ENCODE assay signal across 1 cellular context in the genomic region with DNA sequence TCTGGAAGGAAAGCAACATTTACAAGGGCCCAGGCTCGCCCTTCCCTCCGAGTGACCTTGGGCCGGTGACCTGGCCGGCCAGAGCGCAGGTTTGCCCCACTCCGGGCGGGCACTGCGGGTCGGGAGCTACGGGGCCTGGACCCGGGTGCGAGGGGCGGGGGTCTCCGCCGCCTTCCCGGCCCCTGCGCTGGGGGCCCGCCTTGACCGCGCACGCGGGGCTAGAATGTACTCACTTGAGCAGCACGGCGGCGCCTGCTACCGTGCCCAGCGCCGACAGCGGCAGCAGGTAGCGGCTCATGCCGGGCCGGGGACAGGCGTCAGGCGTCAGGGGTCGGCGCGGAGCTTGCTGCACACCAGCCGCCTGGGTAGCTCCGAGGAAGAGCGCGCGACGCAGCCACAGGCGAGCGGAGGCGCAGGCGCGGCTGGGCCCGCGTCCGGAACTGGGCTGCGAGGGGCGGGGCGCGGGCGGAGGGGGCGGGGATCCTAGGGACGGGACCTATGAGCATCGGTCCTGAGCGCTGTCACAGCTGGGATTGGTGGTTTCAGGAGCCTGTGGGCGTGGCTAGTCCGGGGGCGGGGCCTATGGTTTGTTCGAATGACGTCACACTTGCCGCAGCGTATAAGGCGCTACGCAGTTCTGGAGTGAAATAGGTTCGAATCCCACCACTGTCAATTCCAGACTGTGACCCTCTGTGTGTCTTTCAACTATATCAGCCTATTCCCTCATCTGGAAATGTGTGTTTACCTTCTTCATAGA.
TF ChIP-seq lines count a peak whose summit lies in the region.

A gene with protein sequence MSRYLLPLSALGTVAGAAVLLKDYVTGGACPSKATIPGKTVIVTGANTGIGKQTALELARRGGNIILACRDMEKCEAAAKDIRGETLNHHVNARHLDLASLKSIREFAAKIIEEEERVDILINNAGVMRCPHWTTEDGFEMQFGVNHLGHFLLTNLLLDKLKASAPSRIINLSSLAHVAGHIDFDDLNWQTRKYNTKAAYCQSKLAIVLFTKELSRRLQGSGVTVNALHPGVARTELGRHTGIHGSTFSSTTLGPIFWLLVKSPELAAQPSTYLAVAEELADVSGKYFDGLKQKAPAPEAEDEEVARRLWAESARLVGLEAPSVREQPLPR (minus strand): TSS at position 414 of the 757 bp plus-strand sequence. CDS start 116 bp downstream, at position 298.

TF ChIP-seq in HEK293, 187 proteins besides CTCF, POLR2A, EP300 and RAD21 (continued from another document and continues in another):
- TF ChIP-seq, protein P1, sequence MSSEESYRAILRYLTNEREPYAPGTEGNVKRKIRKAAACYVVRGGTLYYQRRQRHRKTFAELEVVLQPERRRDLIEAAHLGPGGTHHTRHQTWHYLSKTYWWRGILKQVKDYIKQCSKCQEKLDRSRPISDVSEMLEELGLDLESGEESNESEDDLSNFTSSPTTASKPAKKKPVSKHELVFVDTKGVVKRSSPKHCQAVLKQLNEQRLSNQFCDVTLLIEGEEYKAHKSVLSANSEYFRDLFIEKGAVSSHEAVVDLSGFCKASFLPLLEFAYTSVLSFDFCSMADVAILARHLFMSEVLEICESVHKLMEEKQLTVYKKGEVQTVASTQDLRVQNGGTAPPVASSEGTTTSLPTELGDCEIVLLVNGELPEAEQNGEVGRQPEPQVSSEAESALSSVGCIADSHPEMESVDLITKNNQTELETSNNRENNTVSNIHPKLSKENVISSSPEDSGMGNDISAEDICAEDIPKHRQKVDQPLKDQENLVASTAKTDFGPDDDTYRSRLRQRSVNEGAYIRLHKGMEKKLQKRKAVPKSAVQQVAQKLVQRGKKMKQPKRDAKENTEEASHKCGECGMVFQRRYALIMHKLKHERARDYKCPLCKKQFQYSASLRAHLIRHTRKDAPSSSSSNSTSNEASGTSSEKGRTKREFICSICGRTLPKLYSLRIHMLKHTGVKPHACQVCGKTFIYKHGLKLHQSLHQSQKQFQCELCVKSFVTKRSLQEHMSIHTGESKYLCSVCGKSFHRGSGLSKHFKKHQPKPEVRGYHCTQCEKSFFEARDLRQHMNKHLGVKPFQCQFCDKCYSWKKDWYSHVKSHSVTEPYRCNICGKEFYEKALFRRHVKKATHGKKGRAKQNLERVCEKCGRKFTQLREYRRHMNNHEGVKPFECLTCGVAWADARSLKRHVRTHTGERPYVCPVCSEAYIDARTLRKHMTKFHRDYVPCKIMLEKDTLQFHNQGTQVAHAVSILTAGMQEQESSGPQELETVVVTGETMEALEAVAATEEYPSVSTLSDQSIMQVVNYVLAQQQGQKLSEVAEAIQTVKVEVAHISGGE (tag by site-specific recombination; conservative IDR thresholded peaks at IDR 0.05; ENCODE audit: low read depth): no peak
- TF ChIP-seq, protein P2, sequence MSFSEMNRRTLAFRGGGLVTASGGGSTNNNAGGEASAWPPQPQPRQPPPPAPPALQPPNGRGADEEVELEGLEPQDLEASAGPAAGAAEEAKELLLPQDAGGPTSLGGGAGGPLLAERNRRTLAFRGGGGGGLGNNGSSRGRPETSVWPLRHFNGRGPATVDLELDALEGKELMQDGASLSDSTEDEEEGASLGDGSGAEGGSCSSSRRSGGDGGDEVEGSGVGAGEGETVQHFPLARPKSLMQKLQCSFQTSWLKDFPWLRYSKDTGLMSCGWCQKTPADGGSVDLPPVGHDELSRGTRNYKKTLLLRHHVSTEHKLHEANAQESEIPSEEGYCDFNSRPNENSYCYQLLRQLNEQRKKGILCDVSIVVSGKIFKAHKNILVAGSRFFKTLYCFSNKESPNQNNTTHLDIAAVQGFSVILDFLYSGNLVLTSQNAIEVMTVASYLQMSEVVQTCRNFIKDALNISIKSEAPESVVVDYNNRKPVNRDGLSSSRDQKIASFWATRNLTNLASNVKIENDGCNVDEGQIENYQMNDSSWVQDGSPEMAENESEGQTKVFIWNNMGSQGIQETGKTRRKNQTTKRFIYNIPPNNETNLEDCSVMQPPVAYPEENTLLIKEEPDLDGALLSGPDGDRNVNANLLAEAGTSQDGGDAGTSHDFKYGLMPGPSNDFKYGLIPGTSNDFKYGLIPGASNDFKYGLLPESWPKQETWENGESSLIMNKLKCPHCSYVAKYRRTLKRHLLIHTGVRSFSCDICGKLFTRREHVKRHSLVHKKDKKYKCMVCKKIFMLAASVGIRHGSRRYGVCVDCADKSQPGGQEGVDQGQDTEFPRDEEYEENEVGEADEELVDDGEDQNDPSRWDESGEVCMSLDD (tag by site-specific recombination; IDR thresholded peaks at IDR 0.05): no peak
- TF ChIP-seq, protein P3, sequence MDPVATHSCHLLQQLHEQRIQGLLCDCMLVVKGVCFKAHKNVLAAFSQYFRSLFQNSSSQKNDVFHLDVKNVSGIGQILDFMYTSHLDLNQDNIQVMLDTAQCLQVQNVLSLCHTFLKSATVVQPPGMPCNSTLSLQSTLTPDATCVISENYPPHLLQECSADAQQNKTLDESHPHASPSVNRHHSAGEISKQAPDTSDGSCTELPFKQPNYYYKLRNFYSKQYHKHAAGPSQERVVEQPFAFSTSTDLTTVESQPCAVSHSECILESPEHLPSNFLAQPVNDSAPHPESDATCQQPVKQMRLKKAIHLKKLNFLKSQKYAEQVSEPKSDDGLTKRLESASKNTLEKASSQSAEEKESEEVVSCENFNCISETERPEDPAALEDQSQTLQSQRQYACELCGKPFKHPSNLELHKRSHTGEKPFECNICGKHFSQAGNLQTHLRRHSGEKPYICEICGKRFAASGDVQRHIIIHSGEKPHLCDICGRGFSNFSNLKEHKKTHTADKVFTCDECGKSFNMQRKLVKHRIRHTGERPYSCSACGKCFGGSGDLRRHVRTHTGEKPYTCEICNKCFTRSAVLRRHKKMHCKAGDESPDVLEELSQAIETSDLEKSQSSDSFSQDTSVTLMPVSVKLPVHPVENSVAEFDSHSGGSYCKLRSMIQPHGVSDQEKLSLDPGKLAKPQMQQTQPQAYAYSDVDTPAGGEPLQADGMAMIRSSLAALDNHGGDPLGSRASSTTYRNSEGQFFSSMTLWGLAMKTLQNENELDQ (tag by site-specific recombination; IDR thresholded peaks at IDR 0.05; ENCODE audit: low read depth): no peak
- TF ChIP-seq, protein P4, sequence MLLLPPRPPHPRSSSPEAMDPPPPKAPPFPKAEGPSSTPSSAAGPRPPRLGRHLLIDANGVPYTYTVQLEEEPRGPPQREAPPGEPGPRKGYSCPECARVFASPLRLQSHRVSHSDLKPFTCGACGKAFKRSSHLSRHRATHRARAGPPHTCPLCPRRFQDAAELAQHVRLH (tag by site-specific recombination; IDR thresholded peaks at IDR 0.05): peak; percentile 94
- TF ChIP-seq, protein P5, sequence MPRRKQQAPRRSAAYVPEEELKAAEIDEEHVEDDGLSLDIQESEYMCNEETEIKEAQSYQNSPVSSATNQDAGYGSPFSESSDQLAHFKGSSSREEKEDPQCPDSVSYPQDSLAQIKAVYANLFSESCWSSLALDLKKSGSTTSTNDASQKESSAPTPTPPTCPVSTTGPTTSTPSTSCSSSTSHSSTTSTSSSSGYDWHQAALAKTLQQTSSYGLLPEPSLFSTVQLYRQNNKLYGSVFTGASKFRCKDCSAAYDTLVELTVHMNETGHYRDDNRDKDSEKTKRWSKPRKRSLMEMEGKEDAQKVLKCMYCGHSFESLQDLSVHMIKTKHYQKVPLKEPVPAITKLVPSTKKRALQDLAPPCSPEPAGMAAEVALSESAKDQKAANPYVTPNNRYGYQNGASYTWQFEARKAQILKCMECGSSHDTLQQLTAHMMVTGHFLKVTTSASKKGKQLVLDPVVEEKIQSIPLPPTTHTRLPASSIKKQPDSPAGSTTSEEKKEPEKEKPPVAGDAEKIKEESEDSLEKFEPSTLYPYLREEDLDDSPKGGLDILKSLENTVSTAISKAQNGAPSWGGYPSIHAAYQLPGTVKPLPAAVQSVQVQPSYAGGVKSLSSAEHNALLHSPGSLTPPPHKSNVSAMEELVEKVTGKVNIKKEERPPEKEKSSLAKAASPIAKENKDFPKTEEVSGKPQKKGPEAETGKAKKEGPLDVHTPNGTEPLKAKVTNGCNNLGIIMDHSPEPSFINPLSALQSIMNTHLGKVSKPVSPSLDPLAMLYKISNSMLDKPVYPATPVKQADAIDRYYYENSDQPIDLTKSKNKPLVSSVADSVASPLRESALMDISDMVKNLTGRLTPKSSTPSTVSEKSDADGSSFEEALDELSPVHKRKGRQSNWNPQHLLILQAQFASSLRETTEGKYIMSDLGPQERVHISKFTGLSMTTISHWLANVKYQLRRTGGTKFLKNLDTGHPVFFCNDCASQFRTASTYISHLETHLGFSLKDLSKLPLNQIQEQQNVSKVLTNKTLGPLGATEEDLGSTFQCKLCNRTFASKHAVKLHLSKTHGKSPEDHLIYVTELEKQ (tag by site-specific recombination; IDR thresholded peaks at IDR 0.05; ENCODE audit: borderline replicate concordance): no peak
- TF ChIP-seq ZBTB7A (tag by site-specific recombination; IDR thresholded peaks at IDR 0.05; ENCODE audit: low read depth) (no peak), ZNF112 (tag by site-specific recombination; IDR thresholded peaks at IDR 0.05) (no peak), ZSCAN30 (tag by site-specific recombination; IDR thresholded peaks at IDR 0.05) (peak; percentile 19; the same call in 1 of the 2 replicates), ZNF146 (tag by site-specific recombination; IDR thresholded peaks at IDR 0.05) (no peak), KLF10 (tag by site-specific recombination; IDR thresholded peaks at IDR 0.05) (no peak), GLI4 (tag by site-specific recombination; IDR thresholded peaks at IDR 0.05) (no peak), KLF8 (tag by site-specific recombination; IDR thresholded peaks at IDR 0.05) (peak; percentile 63), OSR2 (tag by site-specific recombination; IDR thresholded peaks at IDR 0.05) (no peak), ZBTB17 (tag by site-specific recombination; IDR thresholded peaks at IDR 0.05) (no peak), ZIC2 (tag by site-specific recombination; IDR thresholded peaks at IDR 0.05) (no peak), ZNF114 (tag by site-specific recombination; IDR thresholded peaks at IDR 0.05) (no peak), ZNF404 (tag by site-specific recombination; IDR thresholded peaks at IDR 0.05) (no peak), ZNF626 (tag by site-specific recombination; IDR thresholded peaks at IDR 0.05) (no peak), ZEB2 (tag by site-specific recombination; IDR thresholded peaks at IDR 0.05) (no peak), ZNF266 (tag by site-specific recombination; IDR thresholded peaks at IDR 0.05; ENCODE audit: low read depth) (no peak), ZNF529 (tag by site-specific recombination; IDR thresholded peaks at IDR 0.05; ENCODE audit: insufficient replicate concordance) (no peak), GFI1B (tag by site-specific recombination; IDR thresholded peaks at IDR 0.05) (no peak), EGR2 (tag by site-specific recombination; IDR thresholded peaks at IDR 0.05; ENCODE audit: low read depth) (peak; percentile 20; the same call in 1 of the 2 replicates), ZNF776 (tag by site-specific recombination; IDR thresholded peaks at IDR 0.05; ENCODE audit: borderline replicate concordance) (no peak), ZNF777 (tag by site-specific recombination; IDR thresholded peaks at IDR 0.05; ENCODE audit: borderline replicate concordance) (no peak), ZNF473 (tag by site-specific recombination; IDR thresholded peaks at IDR 0.05) (no peak), ZNF274 (IDR thresholded peaks at IDR 0.05; ENCODE audit: low read length) (no peak), ZNF274 (tag by site-specific recombination; IDR thresholded peaks at IDR 0.05; ENCODE audit: borderline replicate concordance) (no peak), ZNF416 (tag by site-specific recombination; IDR thresholded peaks at IDR 0.05) (no peak), ZFP41 (tag by site-specific recombination; IDR thresholded peaks at IDR 0.05; ENCODE audit: borderline replicate concordance) (no peak), SP3 (tag by site-specific recombination; IDR thresholded peaks at IDR 0.05) (peak; percentile 94), ZBTB20 (tag by site-specific recombination; IDR thresholded peaks at IDR 0.05) (peak; percentile 31; the same call in 1 of the 2 replicates), ZBTB8A (tag by site-specific recombination; IDR thresholded peaks at IDR 0.05) (peak; percentile 80), ZNF10 (tag by site-specific recombination; IDR thresholded peaks at IDR 0.05) (no peak)
- TF ChIP-seq, protein P6, sequence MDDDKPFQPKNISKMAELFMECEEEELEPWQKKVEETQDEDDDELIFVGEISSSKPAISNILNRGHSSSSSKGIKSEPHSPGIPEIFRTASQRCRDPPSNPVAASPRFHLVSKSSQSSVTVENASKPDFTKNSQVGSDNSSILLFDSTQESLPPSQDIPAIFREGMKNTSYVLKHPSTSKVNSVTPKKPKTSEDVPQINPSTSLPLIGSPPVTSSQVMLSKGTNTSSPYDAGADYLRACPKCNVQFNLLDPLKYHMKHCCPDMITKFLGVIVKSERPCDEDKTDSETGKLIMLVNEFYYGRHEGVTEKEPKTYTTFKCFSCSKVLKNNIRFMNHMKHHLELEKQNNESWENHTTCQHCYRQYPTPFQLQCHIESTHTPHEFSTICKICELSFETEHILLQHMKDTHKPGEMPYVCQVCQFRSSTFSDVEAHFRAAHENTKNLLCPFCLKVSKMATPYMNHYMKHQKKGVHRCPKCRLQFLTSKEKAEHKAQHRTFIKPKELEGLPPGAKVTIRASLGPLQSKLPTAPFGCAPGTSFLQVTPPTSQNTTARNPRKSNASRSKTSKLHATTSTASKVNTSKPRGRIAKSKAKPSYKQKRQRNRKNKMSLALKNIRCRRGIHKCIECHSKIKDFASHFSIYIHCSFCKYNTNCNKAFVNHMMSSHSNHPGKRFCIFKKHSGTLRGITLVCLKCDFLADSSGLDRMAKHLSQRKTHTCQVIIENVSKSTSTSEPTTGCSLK (tag by site-specific recombination; IDR thresholded peaks at IDR 0.05): no peak
- TF ChIP-seq, protein P7, sequence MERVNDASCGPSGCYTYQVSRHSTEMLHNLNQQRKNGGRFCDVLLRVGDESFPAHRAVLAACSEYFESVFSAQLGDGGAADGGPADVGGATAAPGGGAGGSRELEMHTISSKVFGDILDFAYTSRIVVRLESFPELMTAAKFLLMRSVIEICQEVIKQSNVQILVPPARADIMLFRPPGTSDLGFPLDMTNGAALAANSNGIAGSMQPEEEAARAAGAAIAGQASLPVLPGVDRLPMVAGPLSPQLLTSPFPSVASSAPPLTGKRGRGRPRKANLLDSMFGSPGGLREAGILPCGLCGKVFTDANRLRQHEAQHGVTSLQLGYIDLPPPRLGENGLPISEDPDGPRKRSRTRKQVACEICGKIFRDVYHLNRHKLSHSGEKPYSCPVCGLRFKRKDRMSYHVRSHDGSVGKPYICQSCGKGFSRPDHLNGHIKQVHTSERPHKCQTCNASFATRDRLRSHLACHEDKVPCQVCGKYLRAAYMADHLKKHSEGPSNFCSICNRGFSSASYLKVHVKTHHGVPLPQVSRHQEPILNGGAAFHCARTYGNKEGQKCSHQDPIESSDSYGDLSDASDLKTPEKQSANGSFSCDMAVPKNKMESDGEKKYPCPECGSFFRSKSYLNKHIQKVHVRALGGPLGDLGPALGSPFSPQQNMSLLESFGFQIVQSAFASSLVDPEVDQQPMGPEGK (tag by site-specific recombination; IDR thresholded peaks at IDR 0.05): no peak; the same call in 1 of the 2 replicates
- TF ChIP-seq, protein P8, sequence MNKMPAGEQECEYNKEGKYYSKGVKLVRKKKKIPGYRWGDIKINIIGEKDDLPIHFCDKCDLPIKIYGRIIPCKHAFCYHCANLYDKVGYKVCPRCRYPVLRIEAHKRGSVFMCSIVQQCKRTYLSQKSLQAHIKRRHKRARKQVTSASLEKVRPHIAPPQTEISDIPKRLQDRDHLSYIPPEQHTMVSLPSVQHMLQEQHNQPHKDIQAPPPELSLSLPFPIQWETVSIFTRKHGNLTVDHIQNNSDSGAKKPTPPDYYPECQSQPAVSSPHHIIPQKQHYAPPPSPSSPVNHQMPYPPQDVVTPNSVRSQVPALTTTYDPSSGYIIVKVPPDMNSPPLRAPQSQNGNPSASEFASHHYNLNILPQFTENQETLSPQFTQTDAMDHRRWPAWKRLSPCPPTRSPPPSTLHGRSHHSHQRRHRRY (tag by site-specific recombination; IDR thresholded peaks at IDR 0.05): no peak
